Comparison of ENCODE assay signal across 15 cellular contexts in genomic region chr18:51185075-51185474, GRCh38.
"Had no signal": no experiment of that assay in that cellular context is flagged by ENCODE, and none has a peak within 500 bp of the region (broad histone marks: within the 10 kb centered on the region; RNA-seq: fewer than 3 reads in every experiment).

No MANE protein-coding gene starts in this region.

- H3K27ac Mint-ChIP-seq: activated naive CD8-positive, alpha-beta T cell treated with anti-CD3 and anti-CD28 coated beads for 36 hours had no signal

- H3K27me3 Mint-ChIP-seq: activated naive CD8-positive, alpha-beta T cell treated with anti-CD3 and anti-CD28 coated beads for 36 hours had no signal

- H3K27ac ChIP-seq: colonic mucosa, gastrocnemius medialis, hepatocyte, lower lobe of right lung, neutrophil, tibial artery had no signal

- DNase-seq: activated CD4-positive, alpha-beta T cell treated with anti-CD3 and anti-CD28 coated beads, Interleukin-2, amount 50 U/mL, for 4 hours; activated CD4-positive, CD25-positive, alpha-beta regulatory T cell treated with anti-CD3 and anti-CD28 coated beads, Interleukin-2, amount 50 U/mL, for 72 hours; activated gamma-delta T cell; activated naive CD8-positive, alpha-beta T cell treated with anti-CD3 and anti-CD28 coated beads for 36 hours; activated T-cell treated with anti-CD3 and anti-CD28 coated beads, Interleukin-2, amount 50 U/mL, for 48 hours; aorta; colonic mucosa; effector CD4-positive, alpha-beta T cell; gastrocnemius medialis; lower lobe of right lung; midbrain; small intestine; tibial artery had no signal

- H2AFZ ChIP-seq: hepatocyte had no signal

- H3K4me2 ChIP-seq: hepatocyte had no signal

- H3K36me3 ChIP-seq: colonic mucosa, lower lobe of right lung, neutrophil, tibial artery had no signal

- H3K9me3 Mint-ChIP-seq: activated naive CD8-positive, alpha-beta T cell treated with anti-CD3 and anti-CD28 coated beads for 36 hours had no signal

- ATAC-seq: lower lobe of right lung had no signal

- H3K27me3 ChIP-seq: colonic mucosa, gastrocnemius medialis, hepatocyte, neutrophil, tibial artery had no signal

- H3K4me1 ChIP-seq: colonic mucosa had no signal

- H3K4me3 ChIP-seq: colonic mucosa, gastrocnemius medialis, hepatocyte, lower lobe of right lung, tibial artery had no signal

- H3K9me3 ChIP-seq: colonic mucosa, gastrocnemius medialis, lower lobe of right lung, neutrophil, tibial artery had no signal

- H3K4me3 Mint-ChIP-seq: activated naive CD8-positive, alpha-beta T cell treated with anti-CD3 and anti-CD28 coated beads for 36 hours had no signal
